23 cellular contexts compared by ENCODE assay signal in genomic region chr9:69357854-69358220, GRCh38. TPM values are rescaled to one million over a fixed set of nuclear protein-coding genes. Genes with fewer than 3 reads are reported as not detected.
"Had no signal": no experiment of that assay in that cellular context is flagged by ENCODE, and none has a peak within 500 bp of the region (broad histone marks: within the 10 kb centered on the region; RNA-seq: fewer than 3 reads in every experiment).

No MANE protein-coding gene starts in this region.

- H3K36me3 ChIP-seq: ascending aorta, thoracic aorta, upper lobe of left lung had no signal

- ATAC-seq: activated CD4-positive, alpha-beta T cell treated with anti-CD3 and anti-CD28 coated beads for 36 hours; esophagus mucosa; stimulated activated naive CD8-positive, alpha-beta T cell treated with anti-CD3 and anti-CD28 coated beads, Interleukin-15, Interleukin-2, amounts not matched to agents 100 U/mL and 50 U/mL, for 24 hours had no signal

- DNase-seq: activated CD4-positive, alpha-beta T cell treated with anti-CD3 and anti-CD28 coated beads for 36 hours; activated CD4-positive, alpha-beta T cell treated with anti-CD3 and anti-CD28 coated beads, Interleukin-2, amount 50 U/mL, for 4 hours; activated CD4-positive, CD25-positive, alpha-beta regulatory T cell; activated CD8-positive, alpha-beta memory T cell treated with anti-CD3 and anti-CD28 coated beads for 24 hours; activated effector memory CD4-positive, alpha-beta T cell treated with Interleukin-2 at 50 U/mL for 16 hours; activated naive CD4-positive, alpha-beta T cell treated with anti-CD3 and anti-CD28 coated beads, Interleukin-2, amount 10 ng/mL, durations not matched to agents 7 days and 5 days; activated naive CD8-positive, alpha-beta T cell treated with anti-CD3 and anti-CD28 coated beads, Interleukin-2, amount 10 ng/mL, durations not matched to agents 7 days and 5 days; foreskin keratinocyte; islet precursor cell; midbrain; retina; stimulated activated CD4-positive, alpha-beta T cell treated with anti-CD3 and anti-CD28 coated beads, Interleukin-2, amount 100 ng/mL, for 48 hours; stimulated activated naive CD8-positive, alpha-beta T cell treated with anti-CD3 and anti-CD28 coated beads, Interleukin-15, Interleukin-2, amounts not matched to agents 100 U/mL and 50 U/mL, for 24 hours; upper lobe of left lung had no signal

- H3K9me3 ChIP-seq: ascending aorta, thoracic aorta, upper lobe of left lung had no signal

- H3K36me3 Mint-ChIP-seq: activated naive CD4-positive, alpha-beta T cell treated with anti-CD3 and anti-CD28 coated beads, Interleukin-2, amount 10 ng/mL, durations not matched to agents 7 days and 5 days; activated naive CD8-positive, alpha-beta T cell treated with anti-CD3 and anti-CD28 coated beads, Interleukin-2, amount 10 ng/mL, durations not matched to agents 7 days and 5 days; brain; memory B cell had no signal

- H3K4me3 ChIP-seq: ascending aorta, hepatocyte, SK-N-MC, thoracic aorta, upper lobe of left lung had no signal

- H3K4me1 ChIP-seq: foreskin keratinocyte had no signal

- H3K27me3 ChIP-seq: ascending aorta, hepatocyte, upper lobe of left lung had no signal

- H3K4me3 Mint-ChIP-seq: activated CD4-positive, alpha-beta T cell treated with anti-CD3 and anti-CD28 coated beads for 36 hours; activated naive CD4-positive, alpha-beta T cell treated with anti-CD3 and anti-CD28 coated beads, Interleukin-2, amount 10 ng/mL, durations not matched to agents 7 days and 5 days; activated naive CD8-positive, alpha-beta T cell treated with anti-CD3 and anti-CD28 coated beads, Interleukin-2, amount 10 ng/mL, durations not matched to agents 7 days and 5 days; brain; memory B cell; nephron had no signal

- H3K9me3 Mint-ChIP-seq: activated naive CD4-positive, alpha-beta T cell treated with anti-CD3 and anti-CD28 coated beads, Interleukin-2, amount 10 ng/mL, durations not matched to agents 7 days and 5 days; activated naive CD8-positive, alpha-beta T cell treated with anti-CD3 and anti-CD28 coated beads, Interleukin-2, amount 10 ng/mL, durations not matched to agents 7 days and 5 days; brain; nephron had no signal

- H3K4me1 Mint-ChIP-seq: activated CD4-positive, alpha-beta T cell treated with anti-CD3 and anti-CD28 coated beads for 36 hours; activated naive CD4-positive, alpha-beta T cell treated with anti-CD3 and anti-CD28 coated beads, Interleukin-2, amount 10 ng/mL, durations not matched to agents 7 days and 5 days; activated naive CD8-positive, alpha-beta T cell treated with anti-CD3 and anti-CD28 coated beads, Interleukin-2, amount 10 ng/mL, durations not matched to agents 7 days and 5 days; brain; memory B cell; nephron had no signal

- H3K27ac ChIP-seq: foreskin keratinocyte, hepatocyte, SK-N-MC, thoracic aorta had no signal

- H3K27ac Mint-ChIP-seq: activated CD4-positive, alpha-beta T cell treated with anti-CD3 and anti-CD28 coated beads for 36 hours; activated naive CD4-positive, alpha-beta T cell treated with anti-CD3 and anti-CD28 coated beads, Interleukin-2, amount 10 ng/mL, durations not matched to agents 7 days and 5 days; activated naive CD8-positive, alpha-beta T cell treated with anti-CD3 and anti-CD28 coated beads, Interleukin-2, amount 10 ng/mL, durations not matched to agents 7 days and 5 days; memory B cell; nephron had no signal

- H3K27me3 Mint-ChIP-seq: brain had no signal

RNA-seq across cellular contexts. Expression of gene ENTREP1, which starts 32.8 kb away (rescaled TPM):
- total RNA-seq: activated CD4-positive, alpha-beta T cell treated with anti-CD3 and anti-CD28 coated beads for 36 hours; activated naive CD8-positive, alpha-beta T cell treated with anti-CD3 and anti-CD28 coated beads, Interleukin-2, amount 10 ng/mL, durations not matched to agents 7 days and 5 days; T-helper 1 cell treated with Interleukin-12 subunit alpha and Interleukin-12 subunit beta and Interleukin-4 antibody, amounts not matched to agents 30 ng/mL and 1 ng/mL, for 36 hours had no signal
